17 cellular contexts compared by ENCODE assay signal in the genomic region with DNA sequence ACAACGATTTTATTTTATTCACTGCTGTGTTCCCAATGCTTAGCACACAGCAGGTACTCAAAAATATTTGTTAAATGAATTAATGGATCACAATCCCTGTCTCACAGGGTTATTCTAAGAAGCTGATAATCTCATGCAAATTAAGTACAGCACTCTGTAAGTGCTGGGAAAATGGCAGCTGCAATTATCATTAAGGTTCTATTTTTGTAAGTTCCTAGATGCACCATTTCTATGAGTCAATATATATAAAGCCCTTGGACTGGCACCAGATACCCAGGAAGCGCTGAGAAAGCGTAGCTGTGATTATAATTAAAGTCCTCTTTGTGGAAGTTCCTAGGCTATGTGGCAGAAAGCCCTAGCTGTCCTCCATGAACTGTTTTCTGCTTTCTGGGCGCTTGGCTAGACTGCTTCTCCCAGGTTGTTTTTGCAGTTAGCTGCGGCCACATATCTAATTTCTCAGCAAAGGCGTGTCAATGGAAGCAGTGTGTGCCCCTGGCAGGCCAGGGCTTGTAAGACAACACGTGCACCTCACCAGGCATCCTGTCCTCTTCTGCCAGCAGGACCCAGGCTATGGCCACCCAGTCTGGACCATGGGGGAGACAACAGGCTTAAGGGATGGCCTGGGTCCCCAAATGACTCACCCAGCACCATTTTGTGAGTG. TPM values are rescaled to one million over a fixed set of nuclear protein-coding genes. Genes with fewer than 3 reads are reported as not detected.
DNase-seq lines count a peak whose midpoint lies in the region; ATAC-seq and TF ChIP-seq lines count a peak whose summit lies in the region.
"Had no signal": no experiment of that assay in that cellular context is flagged by ENCODE, and none has a peak within 500 bp of the region (broad histone marks: within the 10 kb centered on the region; RNA-seq: fewer than 3 reads in every experiment).

No MANE protein-coding gene starts in this region.

- H3K4me1 Mint-ChIP-seq in activated T-cell treated with anti-CD3 and anti-CD28 coated beads, Interleukin-2, amount 50 U/mL, for 24 hours (ENCODE audit: low read depth): peaks cover 11% of the 10 kb centered on the region
- peaks cover 5% of the 10 kb centered on the region for H3K4me1 Mint-ChIP-seq in activated T-cell treated with anti-CD3 and anti-CD28 coated beads, Interleukin-2, amount 50 U/mL, for 4 hours (ENCODE audit: low read depth)
- peaks cover 4% of the 10 kb centered on the region for H3K4me1 Mint-ChIP-seq in activated naive CD8-positive, alpha-beta T cell treated with anti-CD3 and anti-CD28 coated beads, Interleukin-2, amount 10 ng/mL, durations not matched to agents 7 days and 5 days
- H3K4me1 Mint-ChIP-seq in immature natural killer cell: peaks cover 6% of the 10 kb centered on the region in 2 donors

- CTCF ChIA-PET in HEK293T (lab: Yijun Ruan, JAX): no interaction called here

- no peak overlapping the region for H3K4me3 Mint-ChIP-seq in activated T-cell treated with anti-CD3 and anti-CD28 coated beads, Interleukin-2, amount 50 U/mL, for 24 hours
- H3K4me3 Mint-ChIP-seq in activated T-cell treated with anti-CD3 and anti-CD28 coated beads, Interleukin-2, amount 50 U/mL, for 4 hours: no peak overlapping the region
- H3K4me3 Mint-ChIP-seq in activated naive CD8-positive, alpha-beta T cell treated with anti-CD3 and anti-CD28 coated beads, Interleukin-2, amount 10 ng/mL, durations not matched to agents 7 days and 5 days: peak overlapping the region; percentile 53
- no peak overlapping the region for H3K4me3 Mint-ChIP-seq in immature natural killer cell

- no peak for ATAC-seq in activated T-cell treated with anti-CD3 and anti-CD28 coated beads, Interleukin-2, amount 50 U/mL, for 4 hours
- ATAC-seq in activated naive CD8-positive, alpha-beta T cell treated with anti-CD3 and anti-CD28 coated beads, Interleukin-2, amount 10 ng/mL, durations not matched to agents 7 days and 5 days (ENCODE audit: low read depth): no peak
- no peak for ATAC-seq in GM19023 (IDR thresholded peaks at IDR 0.05; ENCODE audit: unreplicated experiment)
- no peak for ATAC-seq in GM18498 (IDR thresholded peaks at IDR 0.05; ENCODE audit: unreplicated experiment)

- no peak for DNase-seq in activated T-cell treated with anti-CD3 and anti-CD28 coated beads, Interleukin-2, amount 50 U/mL, for 24 hours
- no peak for DNase-seq in activated T-cell treated with anti-CD3 and anti-CD28 coated beads, Interleukin-2, amount 50 U/mL, for 4 hours
- DNase-seq in activated naive CD8-positive, alpha-beta T cell treated with anti-CD3 and anti-CD28 coated beads, Interleukin-2, amount 10 ng/mL, durations not matched to agents 7 days and 5 days: no peak
- DNase-seq in immature natural killer cell (no peak), HEK293T (ENCODE audit: extremely low spot score) (no peak)
- DNase-seq: activated CD4-positive, CD25-positive, alpha-beta regulatory T cell; erythroblast; heart right ventricle; left cardiac atrium; PC-9; stimulated activated CD4-positive, alpha-beta T cell treated with anti-CD3 and anti-CD28 coated beads, Interleukin-4, amount 100 ng/mL, for 1 hour had no signal

- H3K27me3 Mint-ChIP-seq in activated T-cell treated with anti-CD3 and anti-CD28 coated beads, Interleukin-2, amount 50 U/mL, for 24 hours: no peaks in the 10 kb centered on the region
- no peaks in the 10 kb centered on the region for H3K27me3 Mint-ChIP-seq in activated T-cell treated with anti-CD3 and anti-CD28 coated beads, Interleukin-2, amount 50 U/mL, for 4 hours (ENCODE audit: low read depth)
- H3K27me3 Mint-ChIP-seq in activated naive CD8-positive, alpha-beta T cell treated with anti-CD3 and anti-CD28 coated beads, Interleukin-2, amount 10 ng/mL, durations not matched to agents 7 days and 5 days: no peaks in the 10 kb centered on the region
- H3K27me3 Mint-ChIP-seq in immature natural killer cell (ENCODE audit: low read depth in 3 of 3): peaks cover 0 to 2% (median 1%) of the 10 kb centered on the region in 3 donors

- POLR2A ChIA-PET in activated naive CD8-positive, alpha-beta T cell treated with anti-CD3 and anti-CD28 coated beads, Interleukin-2, amount 10 ng/mL, durations not matched to agents 7 days and 5 days (lab: Charles Lee): no interaction called here
- POLR2A ChIA-PET in HEK293T (lab: Yijun Ruan, JAX): no interaction called here

- peaks cover 45% of the 10 kb centered on the region for H3K36me3 Mint-ChIP-seq in activated T-cell treated with anti-CD3 and anti-CD28 coated beads, Interleukin-2, amount 50 U/mL, for 24 hours (ENCODE audit: low read depth)
- H3K36me3 Mint-ChIP-seq in activated T-cell treated with anti-CD3 and anti-CD28 coated beads, Interleukin-2, amount 50 U/mL, for 4 hours (ENCODE audit: insufficient read depth): peaks cover 8% of the 10 kb centered on the region
- H3K36me3 Mint-ChIP-seq in activated naive CD8-positive, alpha-beta T cell treated with anti-CD3 and anti-CD28 coated beads, Interleukin-2, amount 10 ng/mL, durations not matched to agents 7 days and 5 days: no peaks in the 10 kb centered on the region
- H3K36me3 Mint-ChIP-seq in immature natural killer cell: peaks cover 0 to 19% (median 5%) of the 10 kb centered on the region in 3 donors

- no peaks in the 10 kb centered on the region for H3K9me3 Mint-ChIP-seq in activated T-cell treated with anti-CD3 and anti-CD28 coated beads, Interleukin-2, amount 50 U/mL, for 24 hours
- no peaks in the 10 kb centered on the region for H3K9me3 Mint-ChIP-seq in activated T-cell treated with anti-CD3 and anti-CD28 coated beads, Interleukin-2, amount 50 U/mL, for 4 hours
- no peaks in the 10 kb centered on the region for H3K9me3 Mint-ChIP-seq in activated naive CD8-positive, alpha-beta T cell treated with anti-CD3 and anti-CD28 coated beads, Interleukin-2, amount 10 ng/mL, durations not matched to agents 7 days and 5 days
- no peaks in the 10 kb centered on the region for H3K9me3 Mint-ChIP-seq in immature natural killer cell

- H3K27ac Mint-ChIP-seq in activated T-cell treated with anti-CD3 and anti-CD28 coated beads, Interleukin-2, amount 50 U/mL, for 24 hours: peak overlapping the region; percentile 75
- peak overlapping the region; percentile 11 for H3K27ac Mint-ChIP-seq in activated naive CD8-positive, alpha-beta T cell treated with anti-CD3 and anti-CD28 coated beads, Interleukin-2, amount 10 ng/mL, durations not matched to agents 7 days and 5 days
- peak overlapping the region in 4 of 6 donors; percentile 11 to 34 (median 32) for H3K27ac Mint-ChIP-seq in immature natural killer cell

- H3K27ac ChIP-seq in temporal lobe (ENCODE audit: low read depth, low read length): peak overlapping the region; percentile 72
- H3K27ac ChIP-seq: PC-9, vagina had no signal

TF ChIP-seq in HEK293T, 16 proteins besides CTCF, POLR2A, EP300 and RAD21:
- TF ChIP-seq TARDBP (IDR thresholded peaks at IDR 0.05) (no peak), BHLHE40 (IDR thresholded peaks at IDR 0.05; ENCODE audit: borderline replicate concordance) (no peak), NFRKB (IDR thresholded peaks at IDR 0.05) (no peak), L3MBTL2 (conservative IDR thresholded peaks at IDR 0.05) (no peak), ZNF384 (IDR thresholded peaks at IDR 0.05) (no peak), HDGF (IDR thresholded peaks at IDR 0.05; ENCODE audit: borderline replicate concordance) (no peak), LEF1 (IDR thresholded peaks at IDR 0.05; ENCODE audit: borderline replicate concordance) (no peak), FOXK2 (IDR thresholded peaks at IDR 0.05) (no peak), SUZ12 (IDR thresholded peaks at IDR 0.05) (no peak), CTBP1 (IDR thresholded peaks at IDR 0.05; ENCODE audit: borderline replicate concordance) (no peak)

RNA-seq across cellular contexts. Expression of gene SRRM5, which starts 5.2 kb away (rescaled TPM):
- under 1 TPM; 0.25 to 0.87 (median 0.30) TPM for total RNA-seq in activated T-cell treated with anti-CD3 and anti-CD28 coated beads, Interleukin-2, amount 50 U/mL, for 4 hours
- under 1 TPM; 0.68 to 0.72 TPM for total RNA-seq in activated naive CD8-positive, alpha-beta T cell treated with anti-CD3 and anti-CD28 coated beads, Interleukin-2, amount 10 ng/mL, durations not matched to agents 7 days and 5 days
- under 1 TPM in 2 of 3 donors, not detected in 1; 0.43 to 0.86 TPM for polyA plus RNA-seq in immature natural killer cell
- total RNA-seq in temporal lobe: not detected
- total RNA-seq: A172 had no signal

RNA-seq across cellular contexts. Expression of gene ZNF576, which starts 10.3 kb away (rescaled TPM):
- total RNA-seq in activated T-cell treated with anti-CD3 and anti-CD28 coated beads, Interleukin-2, amount 50 U/mL, for 4 hours: 10 to 100 TPM; 16.6 to 22.3 (median 18.5) TPM
- 10 to 100 TPM; 15.3 to 17.8 TPM for total RNA-seq in activated naive CD8-positive, alpha-beta T cell treated with anti-CD3 and anti-CD28 coated beads, Interleukin-2, amount 10 ng/mL, durations not matched to agents 7 days and 5 days
- 10 to 100 TPM in 1 of 3 donors, 1 to 10 TPM in 2; 6.7 to 12.8 (median 7.1) TPM for polyA plus RNA-seq in immature natural killer cell
- total RNA-seq in temporal lobe: 5.2 TPM

RNA-seq across cellular contexts. Expression of gene IRGQ, which starts 10.8 kb away (rescaled TPM):
- 10 to 100 TPM; 31.7 to 38.2 (median 33.5) TPM for total RNA-seq in activated T-cell treated with anti-CD3 and anti-CD28 coated beads, Interleukin-2, amount 50 U/mL, for 4 hours
- 10 to 100 TPM; 12.4 to 13.9 TPM for total RNA-seq in activated naive CD8-positive, alpha-beta T cell treated with anti-CD3 and anti-CD28 coated beads, Interleukin-2, amount 10 ng/mL, durations not matched to agents 7 days and 5 days
- 1 to 10 TPM in 1 of 3 donors, under 1 TPM in 1, not detected in 1; 0.38 to 2.6 TPM for polyA plus RNA-seq in immature natural killer cell
- total RNA-seq in temporal lobe: 92.0 TPM

RNA-seq across cellular contexts. Expression of gene ZNF428, which starts 12.7 kb away (rescaled TPM):
- total RNA-seq in activated T-cell treated with anti-CD3 and anti-CD28 coated beads, Interleukin-2, amount 50 U/mL, for 4 hours: 10 to 100 TPM; 20.6 to 27.6 (median 25.5) TPM
- total RNA-seq in activated naive CD8-positive, alpha-beta T cell treated with anti-CD3 and anti-CD28 coated beads, Interleukin-2, amount 10 ng/mL, durations not matched to agents 7 days and 5 days: 10 to 100 TPM; 23.3 to 23.7 TPM
- polyA plus RNA-seq in immature natural killer cell: 10 to 100 TPM; 10.6 to 28.5 (median 19.7) TPM
- 106 TPM for total RNA-seq in temporal lobe

RNA-seq across cellular contexts. Expression of gene PINLYP, which starts 31.1 kb away (rescaled TPM):
- 1 to 10 TPM; 1.3 to 2.5 (median 2.2) TPM for total RNA-seq in activated T-cell treated with anti-CD3 and anti-CD28 coated beads, Interleukin-2, amount 50 U/mL, for 4 hours
- 10 to 100 TPM; 11.7 to 15.6 TPM for total RNA-seq in activated naive CD8-positive, alpha-beta T cell treated with anti-CD3 and anti-CD28 coated beads, Interleukin-2, amount 10 ng/mL, durations not matched to agents 7 days and 5 days
- polyA plus RNA-seq in immature natural killer cell: 1 to 10 TPM in 1 of 3 donors, under 1 TPM in 1, not detected in 1; 0.61 to 3.9 TPM
- 7.4 TPM for total RNA-seq in temporal lobe
- total RNA-seq: A172, NCI-H460 had no signal

Comparison
In these comparisons a context has a peak if more than half of its experiments do, and no peak if none do; other contexts are left out.
1. H3K27ac Mint-ChIP-seq: peak in every context shown above with its lines; median percentile 75 in activated T-cell treated with anti-CD3 and anti-CD28 coated beads, Interleukin-2, amount 50 U/mL, for 24 hours; 32 in immature natural killer cell; 11 in activated naive CD8-positive, alpha-beta T cell treated with anti-CD3 and anti-CD28 coated beads, Interleukin-2, amount 10 ng/mL, durations not matched to agents 7 days and 5 days.